Comparison of ENCODE assay signal across 8 cellular contexts in genomic region chr1:156726549-156727226, GRCh38. TPM values are rescaled to one million over a fixed set of nuclear protein-coding genes. Genes with fewer than 3 reads are reported as not detected.
DNase-seq lines count a peak whose midpoint lies in the region; ATAC-seq and TF ChIP-seq lines count a peak whose summit lies in the region.

No MANE protein-coding gene starts in this region.

- H3K4me1 ChIP-seq in cardiac muscle cell (ENCODE audit: low read depth) (peaks cover 20% of the 10 kb centered on the region), right atrium auricular region (peaks cover 0 to 43% of the 10 kb centered on the region in 2 donors), duodenal mucosa (ENCODE audit: control insufficient read depth in 1 of 2, insufficient read depth in 2 of 2, low read length in 2 of 2) (peaks cover 41 to 44% of the 10 kb centered on the region in 2 donors), mucosa of rectum (ENCODE audit: control insufficient read depth in 2 of 2, insufficient read depth in 2 of 2, low read length in 2 of 2) (peaks cover 35 to 36% of the 10 kb centered on the region in 2 donors)

- H3K9ac ChIP-seq in duodenal mucosa (ENCODE audit: low read depth in 1 of 2, low read length in 2 of 2): peak overlapping the region; percentile 48 to 87
- H3K9ac ChIP-seq in mucosa of rectum (ENCODE audit: low read depth in 1 of 2, low read length in 2 of 2): peak overlapping the region; percentile 38 to 49

- H3K4me3 ChIP-seq in cardiac muscle cell: peak overlapping the region; percentile 5
- H3K4me3 ChIP-seq in right atrium auricular region: peak overlapping the region in 1 of 2 donors; percentile 33
- H3K4me3 ChIP-seq in duodenal mucosa (ENCODE audit: low read depth in 1 of 2, low read length in 2 of 2): peak overlapping the region; percentile 90 to 100
- H3K4me3 ChIP-seq in mucosa of rectum (ENCODE audit: low read length in 2 of 2): peak overlapping the region; percentile 46 to 100

- H3K9me3 ChIP-seq in cardiac muscle cell (ENCODE audit: low read depth) (no peaks in the 10 kb centered on the region), right atrium auricular region (no peaks in the 10 kb centered on the region), duodenal mucosa (ENCODE audit: control insufficient read depth in 1 of 2, low read length in 2 of 2) (no peaks in the 10 kb centered on the region), mucosa of rectum (ENCODE audit: control insufficient read depth in 2 of 2, low read length in 2 of 2) (no peaks in the 10 kb centered on the region)

- H3K36me3 ChIP-seq in cardiac muscle cell (peaks cover 14% of the 10 kb centered on the region), right atrium auricular region (peaks cover 36% of the 10 kb centered on the region), duodenal mucosa (ENCODE audit: control insufficient read depth in 1 of 2, insufficient read depth in 2 of 2, low read length in 2 of 2) (peaks cover 22 to 30% of the 10 kb centered on the region in 2 donors), mucosa of rectum (ENCODE audit: control insufficient read depth in 2 of 2, insufficient read depth in 2 of 2, low read length in 2 of 2) (peaks cover 26 to 32% of the 10 kb centered on the region in 2 donors)

- TF ChIP-seq CTCF in cardiac muscle cell (IDR thresholded peaks at IDR 0.05; ENCODE audit: low read depth, low read length): peak; percentile 64
- peak in 1 of 2 donors; percentile 56 for TF ChIP-seq CTCF in right atrium auricular region (IDR thresholded peaks at IDR 0.05)

- ATAC-seq in GM19452 (IDR thresholded peaks at IDR 0.05; ENCODE audit: unreplicated experiment) (no peak), HG03175 (IDR thresholded peaks at IDR 0.05; ENCODE audit: unreplicated experiment) (no peak)

- peak; percentile 65 to 76 for DNase-seq in cardiac muscle cell (ENCODE audit: low read depth in 1 of 2, low spot score in 1 of 2)
- DNase-seq in right atrium auricular region (ENCODE audit: low spot score): no peak
- peak; percentile 87 for DNase-seq in NCI-H1694 treated with DMSO at 0.1 percent for 48 hours (lab: John Stamatoyannopoulos, UW)
- peak in 3 of 5 donors; percentile 22 to 61 (median 39) for DNase-seq in T-helper 1 cell

- H3K27ac ChIP-seq in cardiac muscle cell: no peak overlapping the region
- no peak overlapping the region for H3K27ac ChIP-seq in right atrium auricular region
- no peak overlapping the region for H3K27ac ChIP-seq in duodenal mucosa (ENCODE audit: low read depth, low read length)
- no peak overlapping the region for H3K27ac ChIP-seq in mucosa of rectum (ENCODE audit: low read depth in 2 of 2, low read length in 2 of 2)

- H3K27me3 ChIP-seq in cardiac muscle cell (no peaks in the 10 kb centered on the region), right atrium auricular region (no peaks in the 10 kb centered on the region), duodenal mucosa (ENCODE audit: control insufficient read depth in 1 of 2, insufficient read depth in 2 of 2, low read length in 2 of 2) (no peaks in the 10 kb centered on the region), mucosa of rectum (ENCODE audit: control insufficient read depth in 2 of 2, insufficient read depth in 2 of 2, low read length in 2 of 2) (no peaks in the 10 kb centered on the region)

RNA-seq across cellular contexts. Expression of gene METTL25B, which starts 1.6 kb away (rescaled TPM):
- total RNA-seq in cardiac muscle cell (22.8 and 25.4 TPM in 2 replicates), right atrium auricular region (10 to 100 TPM in 1 of 2 donors, 1 to 10 TPM in 1; 7.4 to 15.6 TPM)
- 19.5 and 20.9 TPM in 2 replicates for polyA plus RNA-seq in cardiac muscle cell

RNA-seq across cellular contexts. Expression of gene ISG20L2, which starts 1.9 kb away (rescaled TPM):
- 22.6 and 27.3 TPM in 2 replicates for total RNA-seq in cardiac muscle cell
- 25.1 and 31.3 TPM in 2 replicates for polyA plus RNA-seq in cardiac muscle cell
- 10 to 100 TPM; 13.6 to 18.0 TPM for total RNA-seq in right atrium auricular region

RNA-seq across cellular contexts. Expression of gene MRPL24, which starts 14.2 kb away (rescaled TPM):
- total RNA-seq in cardiac muscle cell: 34.9 and 54.1 TPM in 2 replicates
- 70.7 and 77.7 TPM in 2 replicates for polyA plus RNA-seq in cardiac muscle cell
- 10 to 100 TPM; 45.8 to 50.5 TPM for total RNA-seq in right atrium auricular region

RNA-seq across cellular contexts. Expression of gene CRABP2, which starts 21.3 kb away (rescaled TPM):
- total RNA-seq in cardiac muscle cell: 556 and 900 TPM in 2 replicates
- 824 and 1,249 TPM in 2 replicates for polyA plus RNA-seq in cardiac muscle cell
- 1 to 10 TPM in 1 of 2 donors, under 1 TPM in 1; 0.67 to 2.5 TPM for total RNA-seq in right atrium auricular region

RNA-seq across cellular contexts. Expression of gene HDGF, which starts 24.8 kb away (rescaled TPM):
- 207 and 480 TPM in 2 replicates for total RNA-seq in cardiac muscle cell
- polyA plus RNA-seq in cardiac muscle cell: 176 and 238 TPM in 2 replicates
- 100 to 1,000 TPM; 110 to 137 TPM for total RNA-seq in right atrium auricular region
